13 cellular contexts compared by ENCODE assay signal in genomic region chr14:63295231-63295685, GRCh38. TPM values are rescaled to one million over a fixed set of nuclear protein-coding genes. Genes with fewer than 3 reads are reported as not detected.
A peak's percentile ranks its signal among the peaks of the same experiment; 100 is the strongest.
DNase-seq lines count a peak whose midpoint lies in the region; ATAC-seq, FAIRE-seq and TF ChIP-seq lines count a peak whose summit lies in the region.
"Had no signal": no experiment of that assay in that cellular context is flagged by ENCODE, and none has a peak within 500 bp of the region (broad histone marks: within the 10 kb centered on the region; RNA-seq: fewer than 3 reads in every experiment).

No MANE protein-coding gene starts in this region.

- no peak for FAIRE-seq in endothelial cell of umbilical vein (lab: Jason Lieb, UNC)

- 62 to 66% methylated on average over 8 of the region's 8 CpGs for WGBS in tibial nerve, 2 donors

- H3K4me1 ChIP-seq in endothelial cell of umbilical vein (ENCODE audit: control insufficient read depth, extremely low read depth, insufficient read depth, low read length) (no peaks in the 10 kb centered on the region), tibial nerve (peaks cover 0 to 5% (median 0%) of the 10 kb centered on the region in 4 donors)

- H3K4me3 ChIP-seq in endothelial cell of umbilical vein (replicated peaks in 1 of 3; ENCODE audit: insufficient read depth in 1 of 3, low read depth in 1 of 3, low read length in 3 of 3) (no peak overlapping the region), tibial nerve (peak overlapping the region in 2 of 4 donors; percentile 13 to 33)

- no peaks in the 10 kb centered on the region for H3K9me1 ChIP-seq in endothelial cell of umbilical vein (replicated peaks; ENCODE audit: control insufficient read depth, extremely low read depth, insufficient read depth, low read length)

- no peaks in the 10 kb centered on the region for H3K9me3 Mint-ChIP-seq in activated T-cell treated with anti-CD3 and anti-CD28 coated beads, Interleukin-2, amount 50 U/mL, for 24 hours
- H3K9me3 Mint-ChIP-seq: dendritic cell treated with granulocyte-macrophage colony-stimulating factor and Interleukin-4, amounts not matched to agents 40 ng/mL and 50 ng/mL, for 4 days had no signal

- H3K9me3 ChIP-seq in endothelial cell of umbilical vein (replicated peaks; ENCODE audit: control insufficient read depth, insufficient read depth, low read length) = no peaks in the 10 kb centered on the region
- peaks cover 0 to 4% (median 2%) of the 10 kb centered on the region in 4 donors for H3K9me3 ChIP-seq in tibial nerve

- dilution Hi-C loops in endothelial cell of umbilical vein (cut with MboI; ENCODE audit: extremely low pct_ligation_motif_present, low sequenced_read_pairs) = no loop called here

- H3K79me2 ChIP-seq in endothelial cell of umbilical vein (ENCODE audit: control insufficient read depth, insufficient read depth, low read length) = no peaks in the 10 kb centered on the region

- no peak for TF ChIP-seq POLR2A in endothelial cell of umbilical vein (IDR thresholded peaks at IDR 0.05; ENCODE audit: low read depth, low read length)
- no peak for TF ChIP-seq POLR2A in tibial nerve (IDR thresholded peaks at IDR 0.05)

- peak overlapping the region; percentile 9 for H3K4me3 Mint-ChIP-seq in activated T-cell treated with anti-CD3 and anti-CD28 coated beads, Interleukin-2, amount 50 U/mL, for 24 hours
- H3K4me3 Mint-ChIP-seq: dendritic cell treated with granulocyte-macrophage colony-stimulating factor and Interleukin-4, amounts not matched to agents 40 ng/mL and 50 ng/mL, for 4 days had no signal

- H3K27me3 ChIP-seq in endothelial cell of umbilical vein (ENCODE audit: control insufficient read depth in 2 of 2, insufficient read depth in 2 of 2, low read length in 2 of 2) = peaks cover 0 to 6% of the 10 kb centered on the region in 2 experiments
- no peaks in the 10 kb centered on the region for H3K27me3 ChIP-seq in tibial nerve

- no peak for DNase-seq in activated T-cell treated with anti-CD3 and anti-CD28 coated beads, Interleukin-2, amount 50 U/mL, for 24 hours
- no peak for DNase-seq in activated T-cell treated with anti-CD3 and anti-CD28 coated beads for 4 hours
- peak; percentile 51 for DNase-seq in endothelial cell of umbilical vein (ENCODE audit: low read depth, low spot score)
- DNase-seq in tibial nerve (ENCODE audit: low spot score in 2 of 2) = no peak
- DNase-seq in amniotic stem cell (lab: John Stamatoyannopoulos, UW) = no peak
- no peak for DNase-seq in T1000 (lab: John Stamatoyannopoulos, UW)
- no peak for DNase-seq in NCI-H2196 treated with DMSO at 0.1 percent for 48 hours (lab: John Stamatoyannopoulos, UW; ENCODE audit: unreplicated experiment)
- DNase-seq: EL had no signal

- H3K36me3 Mint-ChIP-seq in activated T-cell treated with anti-CD3 and anti-CD28 coated beads, Interleukin-2, amount 50 U/mL, for 24 hours (ENCODE audit: low read depth) = no peaks in the 10 kb centered on the region

- H3K36me3 ChIP-seq in endothelial cell of umbilical vein (ENCODE audit: control insufficient read depth in 2 of 2, extremely low read depth in 1 of 2, insufficient read depth in 2 of 2, low read length in 2 of 2) (peaks cover 21% of the 10 kb centered on the region in 2 experiments), tibial nerve (peaks cover 0 to 42% (median 0%) of the 10 kb centered on the region in 3 donors)

- H3K4me1 Mint-ChIP-seq in activated T-cell treated with anti-CD3 and anti-CD28 coated beads, Interleukin-2, amount 50 U/mL, for 24 hours (ENCODE audit: low read depth) = peaks cover 18% of the 10 kb centered on the region

- no peak overlapping the region for H3K9ac ChIP-seq in endothelial cell of umbilical vein (replicated peaks; ENCODE audit: extremely low read depth, insufficient read depth, low read length)

- peak; percentile 52 for ATAC-seq in HG03439 (IDR thresholded peaks at IDR 0.05; ENCODE audit: unreplicated experiment)

- no peak overlapping the region for H3K27ac ChIP-seq in endothelial cell of umbilical vein (ENCODE audit: insufficient read depth, low read depth, low read length)
- H3K27ac ChIP-seq in tibial nerve = peak overlapping the region in 3 of 4 donors; percentile 23 to 69 (median 64)

- no peak overlapping the region for H3K27ac Mint-ChIP-seq in activated T-cell treated with anti-CD3 and anti-CD28 coated beads, Interleukin-2, amount 50 U/mL, for 24 hours
- H3K27ac Mint-ChIP-seq: dendritic cell treated with granulocyte-macrophage colony-stimulating factor and Interleukin-4, amounts not matched to agents 40 ng/mL and 50 ng/mL, for 4 days had no signal

- TF ChIP-seq CTCF in endothelial cell of umbilical vein (IDR thresholded peaks at IDR 0.05; ENCODE audit: extremely low read depth in 1 of 2, insufficient read depth in 1 of 2, low read depth in 1 of 2, low read length in 2 of 2) (no peak), tibial nerve (IDR thresholded peaks at IDR 0.05) (no peak)

- no peak for TF ChIP-seq EP300 in tibial nerve (IDR thresholded peaks at IDR 0.05)

- POLR2A ChIA-PET in endothelial cell of umbilical vein (lab: Charles Lee) = no interaction called here

- H2AFZ ChIP-seq in endothelial cell of umbilical vein (ENCODE audit: low read depth, low read length) = no peak overlapping the region

- CTCF ChIA-PET in endothelial cell of umbilical vein (lab: Charles Lee) = no interaction called here

- H3K27me3 Mint-ChIP-seq in activated T-cell treated with anti-CD3 and anti-CD28 coated beads, Interleukin-2, amount 50 U/mL, for 24 hours = peaks cover 30% of the 10 kb centered on the region

- intact Hi-C loops in endothelial cell of umbilical vein (cut with micrococcal nuclease) = no loop called here

- no peaks in the 10 kb centered on the region for H4K20me1 ChIP-seq in endothelial cell of umbilical vein (replicated peaks; ENCODE audit: control insufficient read depth, extremely low read depth, insufficient read depth, low read length)

- no peak overlapping the region for H3K4me2 ChIP-seq in endothelial cell of umbilical vein (ENCODE audit: insufficient read depth, low read length)

- BruUV-seq in endothelial cell of umbilical vein (replicated peaks; lab: Mats Ljungman, UMichigan) = no TSS peak

TF ChIP-seq in endothelial cell of umbilical vein, 7 proteins besides CTCF, POLR2A, EP300 and RAD21:
- no peak for TF ChIP-seq MAX (IDR thresholded peaks at IDR 0.05; ENCODE audit: insufficient read depth, insufficient read length)
- TF ChIP-seq MYC (IDR thresholded peaks at IDR 0.05; ENCODE audit: low read depth, low read length) = no peak
- TF ChIP-seq EZH2 (IDR thresholded peaks at IDR 0.05; ENCODE audit: borderline replicate concordance, low read depth, low read length, severe bottlenecking) = no peak
- TF ChIP-seq FOS (IDR thresholded peaks at IDR 0.05; ENCODE audit: borderline replicate concordance, insufficient read depth, low read length) = no peak
- TF ChIP-seq POLR2AphosphoS5 (IDR thresholded peaks at IDR 0.05; ENCODE audit: insufficient read depth, low read depth, low read length) = no peak
- TF ChIP-seq JUN (IDR thresholded peaks at IDR 0.05; ENCODE audit: borderline replicate concordance, insufficient read depth, insufficient read length, low read depth) = no peak
- no peak for TF ChIP-seq GATA2 (IDR thresholded peaks at IDR 0.05; ENCODE audit: insufficient read depth, insufficient read length, low read depth, low read length)
TF ChIP-seq in endothelial cell of umbilical vein: peak in this region for 0.

RNA-seq across cellular contexts. Expression of gene GPHB5, which starts 23.5 kb away (rescaled TPM):
- total RNA-seq in endothelial cell of umbilical vein (not detected in 2 replicates), tibial nerve (not detected)
- polyA plus RNA-seq in endothelial cell of umbilical vein = not detected in 2 replicates
- not detected in 2 replicates for polyA plus RNA-seq in endothelial cell of umbilical vein (2011; cell fraction: cytosol; rRNA removed)
- polyA plus RNA-seq in endothelial cell of umbilical vein (2011; cell fraction: nucleus; rRNA removed) = not detected in 2 replicates
- not detected in 2 replicates for polyA plus RNA-seq in endothelial cell of umbilical vein (2012)
- polyA minus RNA-seq in endothelial cell of umbilical vein = not detected in 2 replicates
- not detected for polyA minus RNA-seq in endothelial cell of umbilical vein (2011; cell fraction: cytosol; rRNA and poly(A)+ RNA removed)
- polyA minus RNA-seq in endothelial cell of umbilical vein (2011; cell fraction: nucleus; rRNA and poly(A)+ RNA removed) = not detected in 2 replicates
- total RNA-seq: A673, subcutaneous adipose tissue had no signal
- polyA plus RNA-seq: neural cell had no signal
